In genomic region chr22:44625981-44626687, GRCh38 we compare ENCODE assay signal across 8 cellular contexts.
DNase-seq lines count a peak whose midpoint lies in the region; ATAC-seq, FAIRE-seq and TF ChIP-seq lines count a peak whose summit lies in the region.

No MANE protein-coding gene starts in this region.

- H3K4me3 ChIP-seq in SJCRH30 (no peak overlapping the region), foreskin fibroblast (ENCODE audit: low read depth in 1 of 2, low read length in 2 of 2) (no peak overlapping the region), thoracic aorta (no peak overlapping the region)

- FAIRE-seq in D721Med (lab: Jason Lieb, UNC) = no peak

- H3K36me3 ChIP-seq in SJCRH30 (no peaks in the 10 kb centered on the region), thoracic aorta (no peaks in the 10 kb centered on the region)

- H3K27ac ChIP-seq in SJCRH30 (no peak overlapping the region), thoracic aorta (no peak overlapping the region)

- H3K27me3 ChIP-seq in SJCRH30 (peaks cover 2% of the 10 kb centered on the region; the same call in 1 of the 2 replicates), thoracic aorta (replicated peaks; ENCODE audit: insufficient read depth) (no peaks in the 10 kb centered on the region)

- H3K4me1 ChIP-seq in SJCRH30 (no peaks in the 10 kb centered on the region), thoracic aorta (ENCODE audit: control insufficient read depth in 1 of 2, low read depth in 2 of 2) (no peaks in the 10 kb centered on the region)

- H3K9me3 ChIP-seq in SJCRH30 (replicated peaks) (no peaks in the 10 kb centered on the region), thoracic aorta (no peaks in the 10 kb centered on the region)

- no peak for DNase-seq in D721Med (ENCODE audit: insufficient read length, low spot score)
- DNase-seq in KG1 (lab: John Stamatoyannopoulos, UW) = peak; percentile 35
- DNase-seq in SJCRH30 = peak; percentile 40 to 73
- peak; percentile 92 for DNase-seq in activated effector memory CD4-positive, alpha-beta T cell treated with anti-CD3 and anti-CD28 coated beads, Interleukin-2, amount 50 U/mL, for 16 hours
- DNase-seq in foreskin fibroblast = peak; percentile 37 to 82
- DNase-seq in omental fat pad (ENCODE audit: low spot score) = peak; percentile 53
- DNase-seq in thoracic aorta (ENCODE audit: low spot score) = no peak

- ATAC-seq in omental fat pad (ENCODE audit: low FRiP score) = peak; percentile 50
- ATAC-seq in thoracic aorta (ENCODE audit: insufficient number of reproducible peaks, low FRiP score, low read depth) = peak; percentile 76
- ATAC-seq in HG03378 (IDR thresholded peaks at IDR 0.05; ENCODE audit: unreplicated experiment) = no peak

- TF ChIP-seq CTCF in D721Med (IDR thresholded peaks at IDR 0.05; ENCODE audit: insufficient read depth, missing control alignments) = peak; percentile 96
- peak; percentile 93 for TF ChIP-seq CTCF in foreskin fibroblast (IDR thresholded peaks at IDR 0.05; ENCODE audit: low read depth, low read length)
- TF ChIP-seq CTCF in omental fat pad (IDR thresholded peaks at IDR 0.05) = peak in 2 of 3 donors; percentile 98 to 99
- TF ChIP-seq CTCF in thoracic aorta (IDR thresholded peaks at IDR 0.05) = peak; percentile 98

Comparison
In these comparisons a context has a peak if more than half of its experiments do, and no peak if none do; other contexts are left out.
1. DNase-seq: peak in KG1 (single experiment), SJCRH30 (2 of 2), activated effector memory CD4-positive, alpha-beta T cell treated with anti-CD3 and anti-CD28 coated beads, Interleukin-2, amount 50 U/mL, for 16 hours (single experiment), foreskin fibroblast (2 of 2) and omental fat pad (single experiment); none in D721Med (single experiment) and thoracic aorta (single experiment).
2. Peak in every context shown above with its lines, with median percentiles within 50 percentile points of each other: CTCF ChIP-seq.